12 cellular contexts compared by ENCODE assay signal in genomic region chr3:151431940-151432339, GRCh38. TPM values are rescaled to one million over a fixed set of nuclear protein-coding genes. Genes with fewer than 3 reads are reported as not detected.
DNase-seq lines count a peak whose midpoint lies in the region; FAIRE-seq and TF ChIP-seq lines count a peak whose summit lies in the region.
"Had no signal": no experiment of that assay in that cellular context is flagged by ENCODE, and none has a peak within 500 bp of the region (broad histone marks: within the 10 kb centered on the region; RNA-seq: fewer than 3 reads in every experiment).

No MANE protein-coding gene starts in this region.

- no peak for TF ChIP-seq POLR2A in H54 (IDR thresholded peaks at IDR 0.05; ENCODE audit: low read depth, low read length)

- peak; percentile 95 for FAIRE-seq in H54 (lab: Jason Lieb, UNC)

- DNase-seq in H54 (ENCODE audit: insufficient read length, low spot score) (no peak), OCI-M2 (lab: John Stamatoyannopoulos, UW; ENCODE audit: unreplicated experiment) (peak; percentile 28), epithelial cell of prostate (ENCODE audit: low read depth, low spot score) (peak; percentile 77), renal cortical epithelial cell (ENCODE audit: low read depth) (peak; percentile 95), NCI-H1436 (lab: John Stamatoyannopoulos, UW) (no peak), SW 1271 (lab: John Stamatoyannopoulos, UW) (no peak), GF-D8 (lab: John Stamatoyannopoulos, UW) (no peak)
- DNase-seq: activated CD4-positive, alpha-beta memory T cell treated with anti-CD3 and anti-CD28 coated beads for 36 hours; activated naive CD4-positive, alpha-beta T cell treated with anti-CD3 and anti-CD28 coated beads, Interleukin-2, amount 50 U/mL, for 16 hours; hippocampal formation; NCI-H1048; NCI-H510A treated with DMSO at 0.1 percent for 48 hours had no signal

- peak overlapping the region; percentile 2 for H3K27ac ChIP-seq in epithelial cell of prostate

RNA-seq across cellular contexts. Expression of gene IGSF10, which starts 28.9 kb away (rescaled TPM):
- total RNA-seq in renal cortical epithelial cell: 0.05 TPM in 1 of 2 replicates, not detected in the other
- total RNA-seq: activated CD4-positive, alpha-beta memory T cell treated with anti-CD3 and anti-CD28 coated beads for 36 hours had no signal

RNA-seq across cellular contexts. Expression of gene P2RY12, which starts 47.4 kb away (rescaled TPM):
- total RNA-seq in renal cortical epithelial cell: not detected in 2 replicates
- total RNA-seq: activated CD4-positive, alpha-beta memory T cell treated with anti-CD3 and anti-CD28 coated beads for 36 hours had no signal

Comparison
In these comparisons a context has a peak if more than half of its experiments do, and no peak if none do; other contexts are left out.
1. DNase-seq: peak in OCI-M2 (single experiment), epithelial cell of prostate (single experiment) and renal cortical epithelial cell (single experiment); none in H54 (single experiment), NCI-H1436 (single experiment), SW 1271 (0 of 2) and GF-D8 (single experiment).